Comparison of ENCODE assay signal across 9 cellular contexts in genomic region chr2:53785378-53785777, GRCh38. TPM values are rescaled to one million over a fixed set of nuclear protein-coding genes. Genes with fewer than 3 reads are reported as not detected.
DNase-seq lines count a peak whose midpoint lies in the region; ATAC-seq and TF ChIP-seq lines count a peak whose summit lies in the region.
"Had no signal": no experiment of that assay in that cellular context is flagged by ENCODE, and none has a peak within 500 bp of the region (broad histone marks: within the 10 kb centered on the region; RNA-seq: fewer than 3 reads in every experiment).

No MANE protein-coding gene starts in this region.

- H3K27me3 ChIP-seq in PC-3 (ENCODE audit: low read length) (no peaks in the 10 kb centered on the region), psoas muscle (ENCODE audit: insufficient read depth in 3 of 3, low read length in 2 of 3) (no peaks in the 10 kb centered on the region)
- H3K27me3 ChIP-seq: adrenal gland had no signal

- no peak for ATAC-seq in PC-3
- ATAC-seq in psoas muscle: no peak
- ATAC-seq in HG03432 (IDR thresholded peaks at IDR 0.05; ENCODE audit: unreplicated experiment): no peak
- ATAC-seq in GM19395 (IDR thresholded peaks at IDR 0.05; ENCODE audit: unreplicated experiment): no peak

- H3F3A ChIP-seq in PC-3 (ENCODE audit: low read length, unreplicated experiment): no peaks in the 10 kb centered on the region

- peaks cover 95% of the 10 kb centered on the region for H3K79me2 ChIP-seq in PC-3 (ENCODE audit: low read length)

- H3K4me3 ChIP-seq in PC-3 (ENCODE audit: low read length): peak overlapping the region; percentile 96
- peak overlapping the region; percentile 78 for H3K4me3 ChIP-seq in epithelial cell of proximal tubule (ENCODE audit: low read depth, low read length)
- peak overlapping the region; percentile 78 for H3K4me3 ChIP-seq in psoas muscle

- H3K9me2 ChIP-seq in PC-3 (replicated peaks; ENCODE audit: low read length): no peaks in the 10 kb centered on the region

- CTCF ChIA-PET in PC-3 (lab: Charles Lee): no interaction called here

- H3K9me3 ChIP-seq in PC-3 (ENCODE audit: low read length): no peaks in the 10 kb centered on the region
- no peaks in the 10 kb centered on the region for H3K9me3 ChIP-seq in psoas muscle
- H3K9me3 ChIP-seq: adrenal gland had no signal

- H3K36me3 ChIP-seq in PC-3 (ENCODE audit: low read depth, low read length) (no peaks in the 10 kb centered on the region; the same call in 1 of the 2 replicates), psoas muscle (ENCODE audit: insufficient read depth in 1 of 2, low read depth in 1 of 2) (peaks cover 0 to 7% of the 10 kb centered on the region in 2 donors)
- H3K36me3 ChIP-seq: adrenal gland had no signal

- H3K4me1 ChIP-seq in PC-3 (ENCODE audit: insufficient read depth, low read length): peaks cover 15% of the 10 kb centered on the region
- peaks cover 29% of the 10 kb centered on the region for H3K4me1 ChIP-seq in psoas muscle

- intact Hi-C loops in PC-3 (cut with micrococcal nuclease) (no loop called here), psoas muscle (cut with DNase I) (no loop called here)

- H3K4me2 ChIP-seq in PC-3 (ENCODE audit: low read length): peak overlapping the region; percentile 88

- peak; percentile 19 for DNase-seq in EL
- DNase-seq in PC-3: no peak
- no peak for DNase-seq in epithelial cell of proximal tubule (ENCODE audit: low read depth)
- DNase-seq in psoas muscle: no peak
- DNase-seq in MV-4-11 (lab: John Stamatoyannopoulos, UW): no peak
- no peak for DNase-seq in nucleus accumbens (lab: John Stamatoyannopoulos, UW)
- DNase-seq: adrenal gland had no signal

- POLR2A ChIA-PET in PC-3 (lab: Charles Lee; ENCODE audit: unreplicated experiment): no interaction called here

- TF ChIP-seq CTCF in PC-3 (conservative IDR thresholded peaks at IDR 0.05; ENCODE audit: low read depth, low read length) (no peak), epithelial cell of proximal tubule (conservative IDR thresholded peaks at IDR 0.05; ENCODE audit: low read depth, low read length) (no peak), psoas muscle (IDR thresholded peaks at IDR 0.05) (no peak)

- H3K9ac ChIP-seq in PC-3 (ENCODE audit: low read length): peak overlapping the region; percentile 83; the same call in 1 of the 2 replicates

- no peak overlapping the region for H3K27ac ChIP-seq in PC-3 (ENCODE audit: low read length)
- H3K27ac ChIP-seq in psoas muscle: no peak overlapping the region

- H2AFZ ChIP-seq in PC-3 (ENCODE audit: low read length): no peak overlapping the region

- no TSS peak for BruUV-seq in PC-3 (replicated peaks; lab: Mats Ljungman, UMichigan)

- 49 to 56% (median 56%) methylated on average over 11 of the region's 11 CpGs for WGBS in psoas muscle, 3 donors

- H4K20me1 ChIP-seq in PC-3 (ENCODE audit: low read length): no peaks in the 10 kb centered on the region

RNA-seq across cellular contexts. Expression of gene ASB3, which starts 1.4 kb away (rescaled TPM):
- total RNA-seq in PC-3 (2014; rRNA removed) (9.3 and 11.9 TPM in 2 replicates), epithelial cell of proximal tubule (11.8 and 12.0 TPM in 2 replicates), psoas muscle (1 to 10 TPM; 3.5 to 6.8 (median 5.9) TPM)
- 1 to 10 TPM; 2.9 to 6.4 (median 3.8) TPM for polyA plus RNA-seq in psoas muscle

RNA-seq across cellular contexts. Expression of gene ERLEC1, which starts 1.5 kb away (rescaled TPM):
- total RNA-seq in PC-3 (2014; rRNA removed) (56.8 and 97.1 TPM in 2 replicates), epithelial cell of proximal tubule (74.9 and 94.1 TPM in 2 replicates), psoas muscle (10 to 100 TPM; 23.8 to 27.1 (median 25.5) TPM)
- 10 to 100 TPM; 28.2 to 49.6 (median 34.4) TPM for polyA plus RNA-seq in psoas muscle

RNA-seq across cellular contexts. Expression of gene CHAC2, which starts 17.8 kb away (rescaled TPM):
- total RNA-seq in PC-3 (2014; rRNA removed): 16.0 and 17.2 TPM in 2 replicates
- 10.3 and 21.1 TPM in 2 replicates for total RNA-seq in epithelial cell of proximal tubule
- 1 to 10 TPM; 3.5 to 5.5 (median 4.9) TPM for total RNA-seq in psoas muscle
- 10 to 100 TPM in 1 of 3 donors, 1 to 10 TPM in 2; 8.1 to 13.9 (median 8.5) TPM for polyA plus RNA-seq in psoas muscle
